ENCODE assay signal across 27 cellular contexts in the genomic region with DNA sequence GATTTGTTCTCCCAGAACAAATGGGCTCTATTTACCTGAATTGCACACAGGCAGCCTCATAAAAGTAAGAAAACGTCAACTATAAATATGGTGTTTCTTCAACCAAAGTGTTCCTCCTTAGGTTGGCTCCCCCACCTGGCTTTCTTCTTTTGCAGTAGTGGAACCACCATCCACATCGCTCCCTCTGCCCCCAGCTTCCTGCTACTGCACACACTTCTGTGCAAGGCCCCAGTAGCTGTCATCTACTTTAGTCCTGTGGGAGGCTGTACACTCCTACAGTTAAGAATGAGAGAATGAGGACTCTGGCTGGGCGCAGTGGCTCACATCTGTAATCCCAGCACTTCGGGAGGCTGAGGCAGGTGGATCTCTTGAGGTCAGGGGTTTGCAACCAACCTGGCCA.
DNase-seq lines count a peak whose midpoint lies in the region; ATAC-seq, FAIRE-seq and TF ChIP-seq lines count a peak whose summit lies in the region.
"Had no signal": no experiment of that assay in that cellular context is flagged by ENCODE, and none has a peak within 500 bp of the region (broad histone marks: within the 10 kb centered on the region; RNA-seq: fewer than 3 reads in every experiment).

No MANE protein-coding gene starts in this region.

- no peak overlapping the region for H3K4ac ChIP-seq in mesenchymal stem cell (ENCODE audit: low read depth in 1 of 2, low read length in 2 of 2)
- no peak overlapping the region for H3K4ac ChIP-seq in neuronal stem cell (ENCODE audit: low read length)

- H3K4me1 ChIP-seq in mesenchymal stem cell (ENCODE audit: control insufficient read depth, insufficient read depth, low read depth, low read length) (peaks cover 24% of the 10 kb centered on the region), neuronal stem cell (ENCODE audit: control insufficient read depth in 2 of 2, insufficient read depth in 1 of 2, low read depth in 1 of 2, low read length in 2 of 2) (peaks cover 4 to 6% of the 10 kb centered on the region in 2 donors)
- H3K4me1 ChIP-seq: transverse colon had no signal

- peaks cover 11 to 84% of the 10 kb centered on the region in 2 experiments for H3K36me3 ChIP-seq in mesenchymal stem cell (ENCODE audit: control insufficient read depth in 1 of 2, insufficient read depth in 2 of 2, low read depth in 1 of 2, low read length in 2 of 2)
- H3K36me3 ChIP-seq in neuronal stem cell (replicated peaks in 1 of 2; ENCODE audit: control insufficient read depth in 2 of 2, insufficient read depth in 2 of 2, low read length in 2 of 2) = peaks cover 0 to 15% of the 10 kb centered on the region in 2 donors

- H3K27me3 ChIP-seq in mesenchymal stem cell (ENCODE audit: control insufficient read depth in 1 of 2, insufficient read depth in 1 of 2, low read length in 2 of 2) (no peaks in the 10 kb centered on the region), neuronal stem cell (ENCODE audit: control insufficient read depth in 3 of 3, insufficient read depth in 3 of 3, low read depth in 1 of 3, low read length in 3 of 3) (no peaks in the 10 kb centered on the region)
- H3K27me3 ChIP-seq: neutrophil, transverse colon had no signal

- no peak overlapping the region for H3K27ac ChIP-seq in mesenchymal stem cell (ENCODE audit: low read length, poor library complexity, severe bottlenecking)
- H3K27ac ChIP-seq in neuronal stem cell (replicated peaks; ENCODE audit: low read length) = no peak overlapping the region
- H3K27ac ChIP-seq: neutrophil, RWPE1, transverse colon had no signal

- FAIRE-seq in GM12891 (lab: Jason Lieb, UNC) = peak; percentile 13
- no peak for FAIRE-seq in H54 (lab: Jason Lieb, UNC)
- FAIRE-seq: H1 had no signal

- H3K9me3 ChIP-seq in mesenchymal stem cell (ENCODE audit: control insufficient read depth, low read length) = no peaks in the 10 kb centered on the region
- H3K9me3 ChIP-seq in neuronal stem cell (replicated peaks in 1 of 2; ENCODE audit: control insufficient read depth in 2 of 2, insufficient read depth in 1 of 2, low read depth in 1 of 2, low read length in 2 of 2) = no peaks in the 10 kb centered on the region
- H3K9me3 ChIP-seq: neutrophil, transverse colon had no signal

- TF ChIP-seq POLR2A in GM12891 (IDR thresholded peaks at IDR 0.05; ENCODE audit: low read depth, low read length) = no peak
- TF ChIP-seq POLR2A in H54 (IDR thresholded peaks at IDR 0.05; ENCODE audit: low read depth, low read length) = no peak

- no peak overlapping the region for H2BK120ac ChIP-seq in mesenchymal stem cell (ENCODE audit: low read depth, low read length)
- no peak overlapping the region for H2BK120ac ChIP-seq in neuronal stem cell (ENCODE audit: low read depth, low read length)

- no peak overlapping the region for H3K23ac ChIP-seq in mesenchymal stem cell (ENCODE audit: low read length in 2 of 2)
- no peak overlapping the region for H3K23ac ChIP-seq in neuronal stem cell (ENCODE audit: low read depth, low read length, poor library complexity)

- H3K18ac ChIP-seq in mesenchymal stem cell (ENCODE audit: low read depth in 1 of 2, low read length in 2 of 2) = no peak overlapping the region
- H3K18ac ChIP-seq in neuronal stem cell (ENCODE audit: low read length) = no peak overlapping the region

- H4K8ac ChIP-seq in mesenchymal stem cell (ENCODE audit: low read length) (no peak overlapping the region), neuronal stem cell (ENCODE audit: low read depth, low read length) (no peak overlapping the region)

- H3K4me2 ChIP-seq in mesenchymal stem cell (ENCODE audit: low read length, poor library complexity, severe bottlenecking) = no peak overlapping the region
- no peak overlapping the region for H3K4me2 ChIP-seq in neuronal stem cell (ENCODE audit: insufficient read depth, low read length, poor library complexity, severe bottlenecking)

- H2AFZ ChIP-seq in mesenchymal stem cell (ENCODE audit: low read depth, low read length) = no peak overlapping the region
- H2AFZ ChIP-seq in neuronal stem cell (ENCODE audit: low read length) = no peak overlapping the region

- H2BK5ac ChIP-seq in mesenchymal stem cell (ENCODE audit: low read depth, low read length, poor library complexity, severe bottlenecking) (no peak overlapping the region), neuronal stem cell (ENCODE audit: low read length) (no peak overlapping the region)

- no peak overlapping the region for H2BK12ac ChIP-seq in mesenchymal stem cell (ENCODE audit: low read length in 2 of 2)
- no peak overlapping the region for H2BK12ac ChIP-seq in neuronal stem cell (ENCODE audit: low read length)

- no peak for DNase-seq in GM12891 (ENCODE audit: insufficient read length, low spot score)
- DNase-seq in RKO (ENCODE audit: low spot score) = peak; percentile 3
- DNase-seq in mesenchymal stem cell = no peak
- DNase-seq in H54 (ENCODE audit: insufficient read length, low spot score) = no peak
- no peak for DNase-seq in NCI-H2029 (lab: John Stamatoyannopoulos, UW)
- DNase-seq in neuronal stem cell (ENCODE audit: low spot score) = no peak
- no peak for DNase-seq in activated CD8-positive, alpha-beta memory T cell treated with anti-CD3 and anti-CD28 coated beads for 24 hours
- DNase-seq: activated CD4-positive, alpha-beta T cell treated with anti-CD3 and anti-CD28 coated beads, Interleukin-2, amount 10 ng/mL, durations not matched to agents 24 days and 14 days; activated effector memory CD4-positive, alpha-beta T cell treated with Interleukin-2 at 50 U/mL for 16 hours; activated T-cell treated with anti-CD3 and anti-CD28 coated beads, Interleukin-2, amount 50 U/mL, for 1 hour; cortex of kidney; DMS153; effector memory CD8-positive, alpha-beta T cell; erythroblast; left ventricle myocardium superior; naive B cell; NCI-H1436 treated with DMSO at 0.1 percent for 48 hours; NCI-H446 treated with DMSO at 0.1 percent for 48 hours; stimulated activated CD4-positive, alpha-beta T cell treated with anti-CD3 and anti-CD28 coated beads, Interleukin-12 subunit alpha, Interleukin-12 subunit beta, amount 100 ng/mL, for 4 hours; stimulated activated CD4-positive, alpha-beta T cell treated with anti-CD3 and anti-CD28 coated beads, Interleukin-2, amount 100 ng/mL, for 48 hours; T1000; transverse colon had no signal

- H2BK15ac ChIP-seq in mesenchymal stem cell (ENCODE audit: low read depth, poor library complexity, severe bottlenecking) (no peak overlapping the region), neuronal stem cell (ENCODE audit: low read length) (no peak overlapping the region)

- 96% methylated on average over 4 of the region's 4 CpGs for WGBS in mesenchymal stem cell
- WGBS in neuronal stem cell (ENCODE audit: extremely low coverage in 2 of 2, insufficient read length in 2 of 2, insufficient replicate concordance in 1 of 2), 2 donors = no CpG with 5 or more reads among the region's 4 CpGs

- H4K91ac ChIP-seq in mesenchymal stem cell (ENCODE audit: low read length) (no peak overlapping the region), neuronal stem cell (ENCODE audit: low read depth, low read length, poor library complexity) (no peak overlapping the region)

- H2AK5ac ChIP-seq in mesenchymal stem cell (ENCODE audit: low read length, severe bottlenecking) (peak overlapping the region; percentile 65), neuronal stem cell (ENCODE audit: low read depth, low read length) (no peak overlapping the region)

- ATAC-seq in HG02884 (IDR thresholded peaks at IDR 0.05; ENCODE audit: unreplicated experiment) = peak; percentile 55
- ATAC-seq: effector memory CD8-positive, alpha-beta T cell; left ventricle myocardium superior; sciatic nerve had no signal

- no peaks in the 10 kb centered on the region for H3K79me1 ChIP-seq in mesenchymal stem cell (replicated peaks; ENCODE audit: low read length, poor library complexity, severe bottlenecking)
- no peaks in the 10 kb centered on the region for H3K79me1 ChIP-seq in neuronal stem cell (ENCODE audit: low read depth, low read length)

- H3K4me3 ChIP-seq in mesenchymal stem cell (ENCODE audit: insufficient read depth in 1 of 2, low read depth in 1 of 2, low read length in 2 of 2) = no peak overlapping the region
- no peak overlapping the region for H3K4me3 ChIP-seq in neuronal stem cell (ENCODE audit: low read length in 2 of 2)
- H3K4me3 ChIP-seq: transverse colon had no signal

- no peak overlapping the region for H3K9ac ChIP-seq in mesenchymal stem cell (ENCODE audit: low read length)
- no peak overlapping the region for H3K9ac ChIP-seq in neuronal stem cell (ENCODE audit: low read depth, low read length, poor library complexity)

- H3K14ac ChIP-seq in mesenchymal stem cell (ENCODE audit: low read length in 2 of 2) (no peak overlapping the region), neuronal stem cell (ENCODE audit: low read length) (no peak overlapping the region)

TF ChIP-seq in GM12891, 5 proteins besides CTCF, POLR2A, EP300 and RAD21:
- TF ChIP-seq SPI1 (IDR thresholded peaks at IDR 0.05; ENCODE audit: low read depth, low read length) = no peak
- TF ChIP-seq PAX5 (IDR thresholded peaks at IDR 0.05; ENCODE audit: insufficient read depth, low read length, severe bottlenecking) = no peak
- TF ChIP-seq TAF1 (IDR thresholded peaks at IDR 0.05; ENCODE audit: low read depth, low read length) = no peak
- no peak for TF ChIP-seq POLR2AphosphoS5 (IDR thresholded peaks at IDR 0.05; ENCODE audit: low read depth, low read length)
- peak; percentile 22; the same call in 1 of the 2 replicates for TF ChIP-seq POU2F2 (IDR thresholded peaks at IDR 0.05; ENCODE audit: low read depth, low read length)
